1 cellular context compared by ENCODE assay signal in the genomic region with DNA sequence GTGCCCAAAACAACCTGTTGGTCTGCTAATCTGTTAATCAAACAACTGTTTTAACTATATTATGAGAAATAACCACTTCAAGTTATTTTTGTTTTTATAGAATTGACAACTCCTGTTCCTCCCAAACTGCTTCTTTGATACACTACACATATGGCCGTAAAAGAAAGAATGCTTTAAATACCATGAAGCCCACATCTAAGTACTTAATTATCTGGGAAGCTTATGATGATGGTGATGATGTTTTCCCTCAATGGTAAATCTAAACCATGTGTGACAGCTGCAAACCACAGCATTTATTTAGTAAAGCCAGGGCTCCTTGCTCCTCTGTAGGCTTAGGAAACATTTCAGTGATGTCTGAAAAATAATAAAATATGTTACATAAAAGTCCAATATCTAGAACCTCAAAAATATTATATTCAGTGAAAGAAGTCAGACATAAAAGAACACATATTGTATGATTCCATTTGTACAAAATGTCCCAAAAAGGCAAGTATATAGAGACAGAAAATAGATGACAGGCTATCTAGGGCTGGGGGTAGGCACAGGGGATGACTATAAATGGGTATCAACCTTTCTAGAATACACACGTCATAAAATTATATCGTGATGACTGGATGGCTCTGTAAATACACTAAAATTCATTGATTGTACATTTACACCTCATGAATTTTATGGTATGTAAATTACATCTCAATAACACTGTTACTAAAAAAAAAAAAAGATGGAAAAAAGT.
TF ChIP-seq lines count a peak whose summit lies in the region.

No MANE protein-coding gene starts in this region.

TF ChIP-seq in HEK293, 187 proteins besides CTCF, POLR2A, EP300 and RAD21 (continued from another document):
- TF ChIP-seq, protein P1, sequence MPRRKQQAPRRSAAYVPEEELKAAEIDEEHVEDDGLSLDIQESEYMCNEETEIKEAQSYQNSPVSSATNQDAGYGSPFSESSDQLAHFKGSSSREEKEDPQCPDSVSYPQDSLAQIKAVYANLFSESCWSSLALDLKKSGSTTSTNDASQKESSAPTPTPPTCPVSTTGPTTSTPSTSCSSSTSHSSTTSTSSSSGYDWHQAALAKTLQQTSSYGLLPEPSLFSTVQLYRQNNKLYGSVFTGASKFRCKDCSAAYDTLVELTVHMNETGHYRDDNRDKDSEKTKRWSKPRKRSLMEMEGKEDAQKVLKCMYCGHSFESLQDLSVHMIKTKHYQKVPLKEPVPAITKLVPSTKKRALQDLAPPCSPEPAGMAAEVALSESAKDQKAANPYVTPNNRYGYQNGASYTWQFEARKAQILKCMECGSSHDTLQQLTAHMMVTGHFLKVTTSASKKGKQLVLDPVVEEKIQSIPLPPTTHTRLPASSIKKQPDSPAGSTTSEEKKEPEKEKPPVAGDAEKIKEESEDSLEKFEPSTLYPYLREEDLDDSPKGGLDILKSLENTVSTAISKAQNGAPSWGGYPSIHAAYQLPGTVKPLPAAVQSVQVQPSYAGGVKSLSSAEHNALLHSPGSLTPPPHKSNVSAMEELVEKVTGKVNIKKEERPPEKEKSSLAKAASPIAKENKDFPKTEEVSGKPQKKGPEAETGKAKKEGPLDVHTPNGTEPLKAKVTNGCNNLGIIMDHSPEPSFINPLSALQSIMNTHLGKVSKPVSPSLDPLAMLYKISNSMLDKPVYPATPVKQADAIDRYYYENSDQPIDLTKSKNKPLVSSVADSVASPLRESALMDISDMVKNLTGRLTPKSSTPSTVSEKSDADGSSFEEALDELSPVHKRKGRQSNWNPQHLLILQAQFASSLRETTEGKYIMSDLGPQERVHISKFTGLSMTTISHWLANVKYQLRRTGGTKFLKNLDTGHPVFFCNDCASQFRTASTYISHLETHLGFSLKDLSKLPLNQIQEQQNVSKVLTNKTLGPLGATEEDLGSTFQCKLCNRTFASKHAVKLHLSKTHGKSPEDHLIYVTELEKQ (tag by site-specific recombination; IDR thresholded peaks at IDR 0.05; ENCODE audit: borderline replicate concordance): no peak
- TF ChIP-seq, protein P2, sequence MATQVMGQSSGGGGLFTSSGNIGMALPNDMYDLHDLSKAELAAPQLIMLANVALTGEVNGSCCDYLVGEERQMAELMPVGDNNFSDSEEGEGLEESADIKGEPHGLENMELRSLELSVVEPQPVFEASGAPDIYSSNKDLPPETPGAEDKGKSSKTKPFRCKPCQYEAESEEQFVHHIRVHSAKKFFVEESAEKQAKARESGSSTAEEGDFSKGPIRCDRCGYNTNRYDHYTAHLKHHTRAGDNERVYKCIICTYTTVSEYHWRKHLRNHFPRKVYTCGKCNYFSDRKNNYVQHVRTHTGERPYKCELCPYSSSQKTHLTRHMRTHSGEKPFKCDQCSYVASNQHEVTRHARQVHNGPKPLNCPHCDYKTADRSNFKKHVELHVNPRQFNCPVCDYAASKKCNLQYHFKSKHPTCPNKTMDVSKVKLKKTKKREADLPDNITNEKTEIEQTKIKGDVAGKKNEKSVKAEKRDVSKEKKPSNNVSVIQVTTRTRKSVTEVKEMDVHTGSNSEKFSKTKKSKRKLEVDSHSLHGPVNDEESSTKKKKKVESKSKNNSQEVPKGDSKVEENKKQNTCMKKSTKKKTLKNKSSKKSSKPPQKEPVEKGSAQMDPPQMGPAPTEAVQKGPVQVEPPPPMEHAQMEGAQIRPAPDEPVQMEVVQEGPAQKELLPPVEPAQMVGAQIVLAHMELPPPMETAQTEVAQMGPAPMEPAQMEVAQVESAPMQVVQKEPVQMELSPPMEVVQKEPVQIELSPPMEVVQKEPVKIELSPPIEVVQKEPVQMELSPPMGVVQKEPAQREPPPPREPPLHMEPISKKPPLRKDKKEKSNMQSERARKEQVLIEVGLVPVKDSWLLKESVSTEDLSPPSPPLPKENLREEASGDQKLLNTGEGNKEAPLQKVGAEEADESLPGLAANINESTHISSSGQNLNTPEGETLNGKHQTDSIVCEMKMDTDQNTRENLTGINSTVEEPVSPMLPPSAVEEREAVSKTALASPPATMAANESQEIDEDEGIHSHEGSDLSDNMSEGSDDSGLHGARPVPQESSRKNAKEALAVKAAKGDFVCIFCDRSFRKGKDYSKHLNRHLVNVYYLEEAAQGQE (tag by site-specific recombination; IDR thresholded peaks at IDR 0.05): no peak
- TF ChIP-seq ZNF629 (tag by site-specific recombination; IDR thresholded peaks at IDR 0.05): no peak
- no peak for TF ChIP-seq ZNF548 (tag by site-specific recombination; IDR thresholded peaks at IDR 0.05)
- TF ChIP-seq KLF10 (tag by site-specific recombination; IDR thresholded peaks at IDR 0.05): peak; percentile 61; the same call in 1 of the 2 replicates
- TF ChIP-seq, protein P3, sequence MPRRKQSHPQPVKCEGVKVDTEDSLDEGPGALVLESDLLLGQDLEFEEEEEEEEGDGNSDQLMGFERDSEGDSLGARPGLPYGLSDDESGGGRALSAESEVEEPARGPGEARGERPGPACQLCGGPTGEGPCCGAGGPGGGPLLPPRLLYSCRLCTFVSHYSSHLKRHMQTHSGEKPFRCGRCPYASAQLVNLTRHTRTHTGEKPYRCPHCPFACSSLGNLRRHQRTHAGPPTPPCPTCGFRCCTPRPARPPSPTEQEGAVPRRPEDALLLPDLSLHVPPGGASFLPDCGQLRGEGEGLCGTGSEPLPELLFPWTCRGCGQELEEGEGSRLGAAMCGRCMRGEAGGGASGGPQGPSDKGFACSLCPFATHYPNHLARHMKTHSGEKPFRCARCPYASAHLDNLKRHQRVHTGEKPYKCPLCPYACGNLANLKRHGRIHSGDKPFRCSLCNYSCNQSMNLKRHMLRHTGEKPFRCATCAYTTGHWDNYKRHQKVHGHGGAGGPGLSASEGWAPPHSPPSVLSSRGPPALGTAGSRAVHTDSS (tag by site-specific recombination; IDR thresholded peaks at IDR 0.05): peak; percentile 74
- no peak for TF ChIP-seq HOXD13 (CRISPR knock-in tag; IDR thresholded peaks at IDR 0.05; ENCODE audit: borderline replicate concordance)
- no peak for TF ChIP-seq HOXC10 (CRISPR knock-in tag; IDR thresholded peaks at IDR 0.05)
- no peak for TF ChIP-seq ZNF146 (tag by site-specific recombination; IDR thresholded peaks at IDR 0.05)
- 0 out of 2 replicates have a peak, but pooled peaks have one; percentile 34 for TF ChIP-seq ZXDB (tag by site-specific recombination; IDR thresholded peaks at IDR 0.05)
- TF ChIP-seq, protein P4, sequence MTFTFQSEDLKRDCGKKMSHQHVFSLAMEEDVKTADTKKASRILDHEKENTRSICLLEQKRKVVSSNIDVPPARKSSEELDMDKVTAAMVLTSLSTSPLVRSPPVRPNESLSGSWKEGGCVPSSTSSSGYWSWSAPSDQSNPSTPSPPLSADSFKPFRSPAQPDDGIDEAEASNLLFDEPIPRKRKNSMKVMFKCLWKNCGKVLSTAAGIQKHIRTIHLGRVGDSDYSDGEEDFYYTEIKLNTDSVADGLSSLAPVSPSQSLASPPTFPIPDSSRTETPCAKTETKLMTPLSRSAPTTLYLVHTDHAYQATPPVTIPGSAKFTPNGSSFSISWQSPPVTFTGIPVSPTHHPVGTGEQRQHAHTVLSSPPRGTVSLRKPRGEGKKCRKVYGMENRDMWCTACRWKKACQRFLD (tag by site-specific recombination; IDR thresholded peaks at IDR 0.05): no peak
